In genomic region chr7:88357794-88358533, GRCh38 we compare ENCODE assay signal across 8 cellular contexts. TPM values are rescaled to one million over a fixed set of nuclear protein-coding genes. Genes with fewer than 3 reads are reported as not detected.
DNase-seq lines count a peak whose midpoint lies in the region; ATAC-seq and TF ChIP-seq lines count a peak whose summit lies in the region.

No MANE protein-coding gene starts in this region.

- H3K27ac ChIP-seq in subcutaneous abdominal adipose tissue (ENCODE audit: low read depth, low read length), result no peak overlapping the region
- H3K27ac ChIP-seq in suprapubic skin, result no peak overlapping the region

- H3K27me3 Mint-ChIP-seq in activated CD4-positive, alpha-beta memory T cell treated with anti-CD3 and anti-CD28 coated beads for 36 hours, result peaks cover 10% of the 10 kb centered on the region

- CTCF ChIA-PET in activated CD4-positive, alpha-beta memory T cell treated with anti-CD3 and anti-CD28 coated beads for 36 hours (lab: Charles Lee), result interaction anchor here (0.6 to 2.2 kb wide), 2 partner anchors 115 to 210 kb away, joined by 3 to 7 read pairs; no protein-coding TSS in a partner anchor

- peaks cover 2% of the 10 kb centered on the region for H3K4me1 Mint-ChIP-seq in activated CD4-positive, alpha-beta memory T cell treated with anti-CD3 and anti-CD28 coated beads for 36 hours (ENCODE audit: low read depth)

- H3K36me3 ChIP-seq in subcutaneous abdominal adipose tissue (ENCODE audit: control insufficient read depth in 5 of 5, insufficient read depth in 5 of 5, low read length in 5 of 5) (no peaks in the 10 kb centered on the region), suprapubic skin (no peaks in the 10 kb centered on the region)

- H3K4me3 Mint-ChIP-seq in activated CD4-positive, alpha-beta memory T cell treated with anti-CD3 and anti-CD28 coated beads for 36 hours, result no peak overlapping the region

- TF ChIP-seq POLR2A in suprapubic skin (IDR thresholded peaks at IDR 0.05), result no peak

- TF ChIP-seq CTCF in suprapubic skin (IDR thresholded peaks at IDR 0.05), result peak in 1 of 2 donors; percentile 32

- H3K4me1 ChIP-seq in subcutaneous abdominal adipose tissue (ENCODE audit: control insufficient read depth in 5 of 5, insufficient read depth in 5 of 5, low read length in 5 of 5) (peaks cover 0 to 3% (median 0%) of the 10 kb centered on the region in 5 donors), suprapubic skin (peaks cover 7% of the 10 kb centered on the region)

- no peak overlapping the region for H3K9ac ChIP-seq in subcutaneous abdominal adipose tissue (ENCODE audit: low read length in 5 of 5)

- DNase-seq in NOMO-1 (lab: John Stamatoyannopoulos, UW; ENCODE audit: unreplicated experiment in 2 of 2), result peak; percentile 34 to 81
- DNase-seq in fibroblast of gingiva (ENCODE audit: low read depth), result peak; percentile 30
- no peak for DNase-seq in activated CD4-positive, alpha-beta memory T cell treated with anti-CD3 and anti-CD28 coated beads for 36 hours
- no peak for DNase-seq in NK-92 (lab: John Stamatoyannopoulos, UW; ENCODE audit: unreplicated experiment)
- DNase-seq in suprapubic skin (ENCODE audit: low spot score in 2 of 2), result no peak

- ATAC-seq in GM18498 (IDR thresholded peaks at IDR 0.05; ENCODE audit: unreplicated experiment) (peak; percentile 77), HG02623 (IDR thresholded peaks at IDR 0.05; ENCODE audit: unreplicated experiment) (peak; percentile 76)

- TF ChIP-seq EP300 in suprapubic skin (IDR thresholded peaks at IDR 0.05), result no peak

- intact Hi-C loops in activated CD4-positive, alpha-beta memory T cell treated with anti-CD3 and anti-CD28 coated beads for 36 hours (cut with micrococcal nuclease), result loop anchor here (1.0 kb wide), 1 partner anchor 116 kb away; no protein-coding TSS in a partner anchor

- H3K9me3 ChIP-seq in subcutaneous abdominal adipose tissue (ENCODE audit: control insufficient read depth in 5 of 5, low read length in 5 of 5) (peaks cover 0 to 2% (median 0%) of the 10 kb centered on the region in 5 donors), suprapubic skin (no peaks in the 10 kb centered on the region)

- H3K4me3 ChIP-seq in subcutaneous abdominal adipose tissue (ENCODE audit: low read depth in 1 of 5, low read length in 5 of 5) (peak overlapping the region in 3 of 5 donors; percentile 10 to 55 (median 32)), suprapubic skin (no peak overlapping the region)

- H3K27me3 ChIP-seq in subcutaneous abdominal adipose tissue (ENCODE audit: control insufficient read depth in 5 of 5, insufficient read depth in 4 of 5, low read length in 5 of 5) (no peaks in the 10 kb centered on the region), suprapubic skin (no peaks in the 10 kb centered on the region)

- 37% methylated on average over 4 of the region's 4 CpGs for WGBS in suprapubic skin

- H3K9me3 Mint-ChIP-seq in activated CD4-positive, alpha-beta memory T cell treated with anti-CD3 and anti-CD28 coated beads for 36 hours, result no peaks in the 10 kb centered on the region

- POLR2A ChIA-PET in activated CD4-positive, alpha-beta memory T cell treated with anti-CD3 and anti-CD28 coated beads for 36 hours (lab: Charles Lee), result no interaction called here

- no peak overlapping the region for H3K27ac Mint-ChIP-seq in activated CD4-positive, alpha-beta memory T cell treated with anti-CD3 and anti-CD28 coated beads for 36 hours

- no peaks in the 10 kb centered on the region for H3K36me3 Mint-ChIP-seq in activated CD4-positive, alpha-beta memory T cell treated with anti-CD3 and anti-CD28 coated beads for 36 hours

RNA-seq across cellular contexts. Expression of gene STEAP4, which starts 51.3 kb away (rescaled TPM):
- total RNA-seq in activated CD4-positive, alpha-beta memory T cell treated with anti-CD3 and anti-CD28 coated beads for 36 hours, result not detected
- 10 to 100 TPM; 19.3 to 33.0 (median 24.2) TPM for total RNA-seq in suprapubic skin

Comparison
In these comparisons a context has a peak if more than half of its experiments do, and no peak if none do; other contexts are left out.
1. DNase-seq: peak in NOMO-1 (2 of 2) and fibroblast of gingiva (single experiment); none in activated CD4-positive, alpha-beta memory T cell treated with anti-CD3 and anti-CD28 coated beads for 36 hours (single experiment), NK-92 (single experiment) and suprapubic skin (0 of 2).
2. RNA of gene STEAP4, which starts 51.3 kb away (total RNA-seq): 19.3 to 33.0 TPM in suprapubic skin; not detected in activated CD4-positive, alpha-beta memory T cell treated with anti-CD3 and anti-CD28 coated beads for 36 hours; every median in the first group is over 10 times any median in the second.